ENCODE assay signal across 1 cellular context in the genomic region with DNA sequence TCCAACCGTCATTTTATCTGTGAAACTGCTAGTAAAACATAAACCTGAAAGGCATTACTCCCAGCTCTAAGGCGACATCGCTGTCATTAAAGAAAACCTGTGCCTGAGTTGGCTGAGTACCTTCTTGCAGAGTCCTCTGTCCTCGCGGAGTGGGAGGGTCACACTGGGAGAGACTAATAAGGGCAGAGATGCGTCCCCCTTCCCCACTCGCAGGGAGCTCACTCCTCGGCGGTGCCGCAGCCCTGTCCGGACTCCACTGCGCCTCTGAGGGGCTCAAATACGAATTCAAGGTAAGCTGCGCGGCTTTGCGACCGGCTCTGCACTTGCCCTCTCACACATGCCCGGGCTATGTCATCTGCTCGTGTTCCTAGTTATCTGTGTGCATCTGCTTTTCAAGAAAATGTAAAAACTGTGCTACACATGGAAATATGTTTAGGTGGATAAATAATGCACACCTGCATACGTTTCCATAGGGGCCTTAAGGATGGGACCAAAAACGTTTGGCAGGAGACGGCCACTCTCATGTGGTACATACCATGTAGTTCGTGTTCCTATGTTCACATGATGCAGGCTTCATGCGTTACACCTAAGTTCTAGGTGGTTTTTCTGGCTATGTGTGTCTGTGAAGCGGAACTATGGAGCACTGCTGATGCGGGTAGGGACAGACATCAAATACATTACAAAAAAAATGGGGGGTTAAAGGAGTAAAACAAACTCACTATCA.
TF ChIP-seq lines count a peak whose summit lies in the region.

A gene (plus strand): TSS at position 206 of the 724 bp plus-strand sequence. CDS start 13,012 bp downstream, outside the sequence.

TF ChIP-seq in IMR-90, 13 proteins besides CTCF, POLR2A, EP300 and RAD21 (continued from another document):
- TF ChIP-seq BHLHE40 (IDR thresholded peaks at IDR 0.05; ENCODE audit: low read depth, low read length) (no peak), CHD1 (IDR thresholded peaks at IDR 0.05; ENCODE audit: low read depth, low read length) (no peak), NFE2L2 (IDR thresholded peaks at IDR 0.05; ENCODE audit: low read depth, low read length) (no peak)
- TF ChIP-seq, protein P1, sequence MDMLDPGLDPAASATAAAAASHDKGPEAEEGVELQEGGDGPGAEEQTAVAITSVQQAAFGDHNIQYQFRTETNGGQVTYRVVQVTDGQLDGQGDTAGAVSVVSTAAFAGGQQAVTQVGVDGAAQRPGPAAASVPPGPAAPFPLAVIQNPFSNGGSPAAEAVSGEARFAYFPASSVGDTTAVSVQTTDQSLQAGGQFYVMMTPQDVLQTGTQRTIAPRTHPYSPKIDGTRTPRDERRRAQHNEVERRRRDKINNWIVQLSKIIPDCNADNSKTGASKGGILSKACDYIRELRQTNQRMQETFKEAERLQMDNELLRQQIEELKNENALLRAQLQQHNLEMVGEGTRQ (IDR thresholded peaks at IDR 0.05; ENCODE audit: low read depth, low read length) = no peak
- TF ChIP-seq, protein P2, sequence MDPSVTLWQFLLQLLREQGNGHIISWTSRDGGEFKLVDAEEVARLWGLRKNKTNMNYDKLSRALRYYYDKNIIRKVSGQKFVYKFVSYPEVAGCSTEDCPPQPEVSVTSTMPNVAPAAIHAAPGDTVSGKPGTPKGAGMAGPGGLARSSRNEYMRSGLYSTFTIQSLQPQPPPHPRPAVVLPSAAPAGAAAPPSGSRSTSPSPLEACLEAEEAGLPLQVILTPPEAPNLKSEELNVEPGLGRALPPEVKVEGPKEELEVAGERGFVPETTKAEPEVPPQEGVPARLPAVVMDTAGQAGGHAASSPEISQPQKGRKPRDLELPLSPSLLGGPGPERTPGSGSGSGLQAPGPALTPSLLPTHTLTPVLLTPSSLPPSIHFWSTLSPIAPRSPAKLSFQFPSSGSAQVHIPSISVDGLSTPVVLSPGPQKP (IDR thresholded peaks at IDR 0.05; ENCODE audit: borderline replicate concordance, low read depth, low read length) = no peak
TF ChIP-seq in IMR-90: peak in this region for 0.
